32 cellular contexts compared by ENCODE assay signal in the genomic region with DNA sequence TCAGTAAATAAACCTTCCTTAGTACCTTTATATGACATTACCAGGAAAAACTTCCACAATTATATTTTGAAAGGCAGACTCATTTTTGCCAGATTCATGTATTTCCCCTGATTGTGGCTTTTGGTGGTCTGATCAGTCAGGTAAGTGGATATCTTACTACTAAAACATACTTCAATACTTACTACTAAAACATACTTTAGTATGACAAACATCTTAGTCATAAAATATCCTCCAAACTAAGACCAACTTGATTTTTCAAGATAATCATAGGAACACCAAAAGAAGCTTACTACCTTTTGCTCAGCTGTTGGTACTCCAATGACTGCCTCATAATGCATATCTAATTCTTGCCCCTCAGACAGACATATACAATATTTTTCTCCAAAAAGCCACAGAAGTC. TPM values are rescaled to one million over a fixed set of nuclear protein-coding genes. Genes with fewer than 3 reads are reported as not detected.
DNase-seq lines count a peak whose midpoint lies in the region; ATAC-seq and TF ChIP-seq lines count a peak whose summit lies in the region.
"Had no signal": no experiment of that assay in that cellular context is flagged by ENCODE, and none has a peak within 500 bp of the region (broad histone marks: within the 10 kb centered on the region; RNA-seq: fewer than 3 reads in every experiment).

No MANE protein-coding gene starts in this region.

- no peak for TF ChIP-seq RAD21 in IMR-90 (IDR thresholded peaks at IDR 0.05; ENCODE audit: low read length)

- H3K18ac ChIP-seq in IMR-90 (ENCODE audit: low read depth, low read length) = no peak overlapping the region

- H3K4me2 ChIP-seq in IMR-90 (ENCODE audit: low read depth, low read length) = no peak overlapping the region; the same call in 1 of the 2 replicates
- H3K4me2 ChIP-seq: BLaER1 had no signal

- H3K27me3 ChIP-seq in ACC112 (ENCODE audit: insufficient read depth, low read length) = no peaks in the 10 kb centered on the region
- no peaks in the 10 kb centered on the region for H3K27me3 ChIP-seq in IMR-90 (ENCODE audit: control insufficient read depth, insufficient read depth, low read length)
- H3K27me3 ChIP-seq in effector memory CD4-positive, alpha-beta T cell (replicated peaks; ENCODE audit: control insufficient read depth, insufficient read depth, low read length, poor library complexity, severe bottlenecking) = peaks cover 9% of the 10 kb centered on the region
- no peaks in the 10 kb centered on the region for H3K27me3 ChIP-seq in tibial artery
- no peaks in the 10 kb centered on the region for H3K27me3 ChIP-seq in esophagus muscularis mucosa
- H3K27me3 ChIP-seq: ovary, Peyer's patch, suprapubic skin, uterus had no signal

- H2BK15ac ChIP-seq in IMR-90 (ENCODE audit: low read depth, low read length) = no peak overlapping the region

- dilution Hi-C loops in IMR-90 (cut with HindIII; ENCODE audit: low sequenced_read_pairs, unreplicated experiment) = no loop called here

- H3K9ac ChIP-seq in IMR-90 (ENCODE audit: low read depth, low read length) = no peak overlapping the region
- H3K9ac ChIP-seq: BLaER1 had no signal

- H3K14ac ChIP-seq in IMR-90 (replicated peaks; ENCODE audit: low read depth, low read length) = no peak overlapping the region

- no peak overlapping the region for H2AFZ ChIP-seq in ACC112 (ENCODE audit: low read length, unreplicated experiment)
- no peak overlapping the region for H2AFZ ChIP-seq in IMR-90 (replicated peaks; ENCODE audit: low read length, poor library complexity)

- H3K9me3 ChIP-seq in IMR-90 (ENCODE audit: control insufficient read depth, insufficient read depth, low read length) (no peaks in the 10 kb centered on the region), T-helper 17 cell (ENCODE audit: control insufficient read depth, low read length, poor library complexity, severe bottlenecking) (no peaks in the 10 kb centered on the region), tibial artery (no peaks in the 10 kb centered on the region), esophagus muscularis mucosa (no peaks in the 10 kb centered on the region)
- H3K9me3 ChIP-seq in effector memory CD4-positive, alpha-beta T cell (ENCODE audit: control insufficient read depth, low read length) = no peaks in the 10 kb centered on the region
- H3K9me3 ChIP-seq: ovary, Peyer's patch, suprapubic skin, uterus had no signal

- no peak overlapping the region for H2AK9ac ChIP-seq in IMR-90 (replicated peaks; ENCODE audit: low read depth, low read length, poor library complexity)

- no peak for TF ChIP-seq EP300 in esophagus muscularis mucosa (IDR thresholded peaks at IDR 0.05)

- H3K4me1 ChIP-seq in ACC112 (ENCODE audit: control insufficient read depth, insufficient read depth, low read length, unreplicated experiment) (peaks cover 31% of the 10 kb centered on the region), IMR-90 (ENCODE audit: control insufficient read depth, insufficient read depth, low read length) (peaks cover 6% of the 10 kb centered on the region), tibial artery (peaks cover 0 to 82% (median 38%) of the 10 kb centered on the region in 4 donors), esophagus muscularis mucosa (peaks cover 44 to 70% (median 57%) of the 10 kb centered on the region in 4 donors)
- no peaks in the 10 kb centered on the region for H3K4me1 ChIP-seq in effector memory CD4-positive, alpha-beta T cell (ENCODE audit: control insufficient read depth, insufficient read depth, low read length, poor library complexity, severe bottlenecking)
- H3K4me1 ChIP-seq: BLaER1, uterus had no signal

- H4K5ac ChIP-seq in IMR-90 (ENCODE audit: low read depth, low read length) = no peak overlapping the region

- CTCF ChIA-PET in IMR-90 (lab: Yijun Ruan, JAX) (no interaction called here), WTC11 (lab: Charles Lee) (no interaction called here)

- H3K56ac ChIP-seq in IMR-90 (ENCODE audit: extremely low read depth, insufficient read depth, low read length) = no peak overlapping the region

- no peaks in the 10 kb centered on the region; the same call in 1 of the 2 replicates for H3K9me1 ChIP-seq in IMR-90 (ENCODE audit: insufficient read depth, low read length)

- peak overlapping the region; percentile 25; the same call in 1 of the 2 replicates for H3K27ac Mint-ChIP-seq in WTC11
- H3K27ac Mint-ChIP-seq in mesothelial cell of epicardium = peak overlapping the region; percentile 11
- no peak overlapping the region for H3K27ac Mint-ChIP-seq in T-helper 17 cell
- H3K27ac Mint-ChIP-seq: activated CD4-positive, alpha-beta T cell treated with anti-CD3 and anti-CD28 coated beads, Interleukin-2, amount 10 ng/mL, durations not matched to agents 24 days and 14 days; activated T-helper 2 cell treated with anti-CD3 and anti-CD28 coated beads, Interferon-gamma antibody, Interleukin-2, Interleukin-4, amounts not matched to agents 10 μg/mL and 5 μg/mL and 100 μg/mL, durations not matched to agents 14 hours and 24 hours and 36 hours; memory B cell had no signal

- H3K36me3 Mint-ChIP-seq in WTC11 = peaks cover 3% of the 10 kb centered on the region
- peaks cover 16% of the 10 kb centered on the region for H3K36me3 Mint-ChIP-seq in mesothelial cell of epicardium
- no peaks in the 10 kb centered on the region for H3K36me3 Mint-ChIP-seq in T-helper 17 cell (ENCODE audit: low read depth)
- H3K36me3 Mint-ChIP-seq: memory B cell had no signal

- ATAC-seq in IMR-90 (ENCODE audit: low read depth) (no peak), WTC11 (no peak), T-helper 17 cell (no peak)
- ATAC-seq: GM12878 had no signal

- H3K27ac ChIP-seq in ACC112 (ENCODE audit: low read depth, low read length) (0 out of 2 replicates have a peak overlapping the region, but pooled peaks have one; percentile 0), IMR-90 (ENCODE audit: insufficient read depth, low read length) (no peak overlapping the region), tibial artery (no peak overlapping the region), esophagus muscularis mucosa (replicated peaks in 1 of 4) (no peak overlapping the region)
- H3K27ac ChIP-seq in effector memory CD4-positive, alpha-beta T cell (ENCODE audit: insufficient read depth, low read length, poor library complexity, severe bottlenecking) = no peak overlapping the region
- H3K27ac ChIP-seq: BLaER1, ovary, Peyer's patch, suprapubic skin, uterus had no signal

- H3K27me3 Mint-ChIP-seq in WTC11 (ENCODE audit: low read depth) (no peaks in the 10 kb centered on the region), mesothelial cell of epicardium (ENCODE audit: low read depth) (no peaks in the 10 kb centered on the region), T-helper 17 cell (peaks cover 47% of the 10 kb centered on the region)

- H2BK20ac ChIP-seq in IMR-90 (ENCODE audit: low read depth, low read length) = no peak overlapping the region

- no TSS peak for BruUV-seq in IMR-90 (replicated peaks; lab: Mats Ljungman, UMichigan)

- no peak overlapping the region for H3K4me3 Mint-ChIP-seq in WTC11
- H3K4me3 Mint-ChIP-seq in mesothelial cell of epicardium = no peak overlapping the region
- no peak overlapping the region for H3K4me3 Mint-ChIP-seq in T-helper 17 cell
- H3K4me3 Mint-ChIP-seq: activated CD4-positive, alpha-beta T cell treated with anti-CD3 and anti-CD28 coated beads, Interleukin-2, amount 10 ng/mL, durations not matched to agents 24 days and 14 days; brain; memory B cell had no signal

- no peak overlapping the region for H2BK5ac ChIP-seq in IMR-90 (ENCODE audit: low read depth, low read length, poor library complexity, severe bottlenecking)

- TF ChIP-seq CTCF in IMR-90 (conservative IDR thresholded peaks at IDR 0.05; ENCODE audit: low read depth, low read length) (no peak), WTC11 (IDR thresholded peaks at IDR 0.05) (no peak), mesothelial cell of epicardium (IDR thresholded peaks at IDR 0.05; ENCODE audit: unreplicated experiment) (no peak), tibial artery (IDR thresholded peaks at IDR 0.05) (no peak), esophagus muscularis mucosa (IDR thresholded peaks at IDR 0.05) (no peak)

- H3K4me3 ChIP-seq in ACC112 (ENCODE audit: low read depth, low read length) (no peak overlapping the region; the same call in 1 of the 2 replicates), IMR-90 (ENCODE audit: insufficient read depth, low read depth, low read length) (no peak overlapping the region), tibial artery (no peak overlapping the region), esophagus muscularis mucosa (no peak overlapping the region)
- H3K4me3 ChIP-seq in effector memory CD4-positive, alpha-beta T cell (ENCODE audit: insufficient read depth, low read depth, low read length, poor library complexity, severe bottlenecking) = no peak overlapping the region
- H3K4me3 ChIP-seq: BLaER1, GM12878, ovary, Peyer's patch, suprapubic skin, uterus had no signal

- H3K36me3 ChIP-seq in ACC112 (ENCODE audit: insufficient read depth, low read length) = no peaks in the 10 kb centered on the region; the same call in 1 of the 2 replicates
- H3K36me3 ChIP-seq in IMR-90 (ENCODE audit: control insufficient read depth, insufficient read depth, low read length) = no peaks in the 10 kb centered on the region
- H3K36me3 ChIP-seq in effector memory CD4-positive, alpha-beta T cell (ENCODE audit: control insufficient read depth, insufficient read depth, low read length) = no peaks in the 10 kb centered on the region
- H3K36me3 ChIP-seq in tibial artery = no peaks in the 10 kb centered on the region
- no peaks in the 10 kb centered on the region for H3K36me3 ChIP-seq in esophagus muscularis mucosa
- H3K36me3 ChIP-seq: BLaER1, ovary, Peyer's patch, suprapubic skin, uterus had no signal

- H4K91ac ChIP-seq in IMR-90 (ENCODE audit: insufficient read depth, low read depth, low read length) = no peak overlapping the region

- H3K23ac ChIP-seq in IMR-90 (ENCODE audit: low read depth, low read length) = no peak overlapping the region

- in situ Hi-C loops in IMR-90 (cut with MboI; ENCODE audit: low sequenced_read_pairs) = loop anchor here (10.0 kb wide), 1 partner anchor 112 kb away; no protein-coding TSS in a partner anchor

- no peak overlapping the region for H4K8ac ChIP-seq in IMR-90 (ENCODE audit: low read depth in 2 of 2, low read length in 2 of 2)

- TF ChIP-seq POLR2A in IMR-90 (IDR thresholded peaks at IDR 0.05; ENCODE audit: low read depth, low read length) (no peak), esophagus muscularis mucosa (IDR thresholded peaks at IDR 0.05; ENCODE audit: low read depth) (no peak)

- H3K4me1 Mint-ChIP-seq in WTC11 (peaks cover 70% of the 10 kb centered on the region), mesothelial cell of epicardium (peaks cover 66% of the 10 kb centered on the region), T-helper 17 cell (no peaks in the 10 kb centered on the region)
- H3K4me1 Mint-ChIP-seq: activated CD4-positive, alpha-beta T cell treated with anti-CD3 and anti-CD28 coated beads, Interleukin-2, amount 10 ng/mL, durations not matched to agents 24 days and 14 days; memory B cell had no signal

- H3K9me3 Mint-ChIP-seq in WTC11 (no peaks in the 10 kb centered on the region), mesothelial cell of epicardium (peaks cover 5% of the 10 kb centered on the region)
- H3K9me3 Mint-ChIP-seq: activated T-helper 2 cell treated with anti-CD3 and anti-CD28 coated beads, Interferon-gamma antibody, Interleukin-2, Interleukin-4, amounts not matched to agents 10 μg/mL and 5 μg/mL and 100 μg/mL, durations not matched to agents 14 hours and 24 hours and 36 hours had no signal

- intact Hi-C loops in IMR-90 (cut with micrococcal nuclease) (no loop called here), tibial artery (cut with DNase I; ENCODE audit: low total_unique reads) (no loop called here), esophagus muscularis mucosa (cut with DNase I) (loop anchor here (10.0 kb wide), 1 partner anchor 112 kb away; no protein-coding TSS in a partner anchor)

- H2BK120ac ChIP-seq in IMR-90 (ENCODE audit: low read depth, low read length) = no peak overlapping the region

- DNase-seq in IMR-90 (peak; percentile 30), WTC11 (ENCODE audit: low spot score) (no peak), mesothelial cell of epicardium (ENCODE audit: low spot score in 2 of 2, unreplicated experiment in 2 of 2) (no peak), T-helper 17 cell (no peak), tibial artery (no peak), esophagus muscularis mucosa (ENCODE audit: extremely low spot score) (no peak)
- DNase-seq in effector memory CD4-positive, alpha-beta T cell = no peak
- DNase-seq: activated CD4-positive, alpha-beta T cell treated with anti-CD3 and anti-CD28 coated beads, Interleukin-2, amount 10 ng/mL, durations not matched to agents 24 days and 14 days; activated CD8-positive, alpha-beta memory T cell treated with anti-CD3 and anti-CD28 coated beads for 24 hours; activated naive CD4-positive, alpha-beta T cell treated with anti-CD3 and anti-CD28 coated beads, Interleukin-2, amount 50 U/mL, for 16 hours; activated T-cell treated with anti-CD3 and anti-CD28 coated beads for 4 hours; cerebellar nuclear complex; hypothalamus; KG1; left cardiac atrium; NCI-H1417; NCI-H2029; NCI-H526; ovary; Peyer's patch; retina; SHP77 treated with DMSO at 0.1 percent for 48 hours; small intestine; stimulated activated naive CD4-positive, alpha-beta T cell treated with Interleukin-2 at 50 U/mL for 16 hours; uterus had no signal

- H2AK5ac ChIP-seq in IMR-90 (ENCODE audit: low read depth, low read length) = no peak overlapping the region

- H3K4ac ChIP-seq in IMR-90 (ENCODE audit: low read depth, low read length) = no peak overlapping the region

- H3K79me2 ChIP-seq in ACC112 (ENCODE audit: control insufficient read depth, insufficient read depth, low read length, unreplicated experiment) = peaks cover 97% of the 10 kb centered on the region

- POLR2A ChIA-PET in IMR-90 (lab: Charles Lee; ENCODE audit: unreplicated experiment) = no interaction called here
- POLR2A ChIA-PET in WTC11 (lab: Charles Lee) = no interaction called here

- H3K79me1 ChIP-seq in IMR-90 (ENCODE audit: low read depth in 1 of 2, low read length in 2 of 2) = peaks cover 14 to 67% of the 10 kb centered on the region in 2 experiments; a peak in 3 of 4 replicates

- peaks cover 80% of the 10 kb centered on the region for H4K20me1 ChIP-seq in IMR-90 (ENCODE audit: insufficient read depth, low read length)
- H4K20me1 ChIP-seq: BLaER1 had no signal

RNA-seq across cellular contexts. Expression of gene TJP1, which starts 9.3 kb away (rescaled TPM):
- 43.4 and 61.7 TPM in 2 replicates for total RNA-seq in IMR-90 (2012; rRNA removed)
- 41.9 and 42.2 TPM in 2 replicates for polyA plus RNA-seq in IMR-90 (2012; rRNA removed)
- 13.8 and 15.5 TPM in 2 replicates for polyA plus RNA-seq in IMR-90 (2012; cell fraction: cytosol; rRNA removed)
- 15.4 and 56.9 TPM in 2 replicates for polyA plus RNA-seq in IMR-90 (2012; cell fraction: nucleus; rRNA removed; ENCODE audit: low replicate concordance)
- 115 to 129 TPM (median 115 TPM) in 3 replicates for total RNA-seq in WTC11 (2021)
- 147 to 159 TPM (median 154 TPM) in 3 replicates for total RNA-seq in mesothelial cell of epicardium
- under 1 TPM in 1 of 2 donors, not detected in 1; 0.16 TPM for total RNA-seq in T-helper 17 cell
- 100 to 1,000 TPM in 1 of 4 donors, 10 to 100 TPM in 3; 69.4 to 108 (median 90.2) TPM for total RNA-seq in esophagus muscularis mucosa
- total RNA-seq: activated CD4-positive, alpha-beta T cell treated with anti-CD3 and anti-CD28 coated beads, Interleukin-2, amount 10 ng/mL, durations not matched to agents 24 days and 14 days; activated T-helper 2 cell treated with anti-CD3 and anti-CD28 coated beads, Interferon-gamma antibody, Interleukin-2, Interleukin-4, amounts not matched to agents 10 μg/mL and 5 μg/mL and 100 μg/mL, durations not matched to agents 14 hours and 24 hours and 36 hours had no signal

Comparison
In these comparisons a context has a peak if more than half of its experiments do, and no peak if none do; other contexts are left out.
1. RNA of gene TJP1, which starts 9.3 kb away (total RNA-seq): 147 to 159 TPM in mesothelial cell of epicardium, 115 to 129 TPM in WTC11, 69.4 to 108 TPM in esophagus muscularis mucosa and 43.4 to 61.7 TPM in IMR-90; 0.16 TPM in T-helper 17 cell; every median in the first group is over 10 times any median in the second.